ENCODE assay signal across 16 cellular contexts in genomic region chrX:2489446-2490445, GRCh38.
"Had no signal": no experiment of that assay in that cellular context is flagged by ENCODE, and none has a peak within 500 bp of the region (broad histone marks: within the 10 kb centered on the region; RNA-seq: fewer than 3 reads in every experiment).

No MANE protein-coding gene starts in this region.

- H3K27me3 ChIP-seq: body of pancreas, cardiac muscle cell, ovary, right atrium auricular region, transverse colon, vagina had no signal

- ATAC-seq: activated CD8-positive, alpha-beta T cell treated with anti-CD3 and anti-CD28 coated beads, Interleukin-2, amount 10 ng/mL, durations not matched to agents 7 days and 5 days; body of pancreas; natural killer cell; psoas muscle had no signal

- DNase-seq: activated CD4-positive, alpha-beta T cell treated with anti-CD3 and anti-CD28 coated beads, Interleukin-2, amount 50 U/mL, for 1 hour; activated CD8-positive, alpha-beta T cell treated with anti-CD3 and anti-CD28 coated beads, Interleukin-2, amount 10 ng/mL, durations not matched to agents 7 days and 5 days; activated gamma-delta T cell treated with Interleukin-2 at 50 U/mL for 16 hours; activated T-cell treated with anti-CD3 and anti-CD28 coated beads, Interleukin-2, amount 50 U/mL, for 1 hour; anterior cingulate cortex; body of pancreas; left ventricle myocardium inferior; natural killer cell; psoas muscle; stimulated activated CD4-positive, alpha-beta T cell treated with anti-CD3 and anti-CD28 coated beads, Interleukin-4, amount 100 ng/mL, for 4 hours; T-helper 2 cell; transverse colon had no signal

- H3K27ac ChIP-seq: cardiac muscle cell, left ventricle myocardium inferior, ovary, psoas muscle, right atrium auricular region, transverse colon, vagina had no signal

- H3K4me3 ChIP-seq: body of pancreas, cardiac muscle cell, left ventricle myocardium inferior, ovary, psoas muscle, right atrium auricular region, transverse colon, vagina had no signal

- H3K36me3 ChIP-seq: ovary had no signal

- H3K9me3 ChIP-seq: body of pancreas, left ventricle myocardium inferior, ovary, psoas muscle, right atrium auricular region, transverse colon, vagina had no signal

- H3K4me1 ChIP-seq: psoas muscle had no signal
